Comparison of ENCODE assay signal across 1 cellular context in the genomic region with DNA sequence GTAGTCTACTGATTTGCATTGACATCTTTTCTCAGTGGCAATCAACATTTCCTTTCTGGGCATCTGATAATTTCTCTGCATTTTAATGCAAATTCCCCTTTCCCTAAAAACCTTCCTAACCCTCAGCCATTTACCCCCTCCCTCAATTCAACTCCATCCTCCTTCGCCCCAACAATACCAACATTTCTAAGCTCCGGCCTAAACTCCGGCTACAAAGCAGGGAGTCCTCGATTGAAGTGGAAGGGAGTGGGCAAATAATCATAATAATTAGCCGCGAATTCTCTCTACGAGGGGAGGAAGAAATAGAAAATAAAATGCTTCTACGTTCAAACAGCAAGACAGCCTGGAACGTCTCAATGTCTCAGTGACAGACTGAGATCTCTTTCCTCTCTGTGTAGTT.
TF ChIP-seq lines count a peak whose summit lies in the region.

No MANE protein-coding gene starts in this region.

TF ChIP-seq in H1, 55 proteins besides CTCF, POLR2A, EP300 and RAD21 (continued from another document):
- TF ChIP-seq, protein P1, sequence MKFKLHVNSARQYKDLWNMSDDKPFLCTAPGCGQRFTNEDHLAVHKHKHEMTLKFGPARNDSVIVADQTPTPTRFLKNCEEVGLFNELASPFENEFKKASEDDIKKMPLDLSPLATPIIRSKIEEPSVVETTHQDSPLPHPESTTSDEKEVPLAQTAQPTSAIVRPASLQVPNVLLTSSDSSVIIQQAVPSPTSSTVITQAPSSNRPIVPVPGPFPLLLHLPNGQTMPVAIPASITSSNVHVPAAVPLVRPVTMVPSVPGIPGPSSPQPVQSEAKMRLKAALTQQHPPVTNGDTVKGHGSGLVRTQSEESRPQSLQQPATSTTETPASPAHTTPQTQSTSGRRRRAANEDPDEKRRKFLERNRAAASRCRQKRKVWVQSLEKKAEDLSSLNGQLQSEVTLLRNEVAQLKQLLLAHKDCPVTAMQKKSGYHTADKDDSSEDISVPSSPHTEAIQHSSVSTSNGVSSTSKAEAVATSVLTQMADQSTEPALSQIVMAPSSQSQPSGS (IDR thresholded peaks at IDR 0.05; ENCODE audit: low read length): peak; percentile 16; the same call in 1 of the 2 replicates
- TF ChIP-seq RNF2 (IDR thresholded peaks at IDR 0.05; ENCODE audit: borderline replicate concordance, low read depth, low read length, missing control alignments, poor library complexity, severe bottlenecking) (no peak), TAF7 (optimal IDR thresholded peaks at IDR 0.05; ENCODE audit: borderline replicate concordance, low read depth, low read length) (no peak), HDAC2 (IDR thresholded peaks at IDR 0.05; ENCODE audit: borderline replicate concordance in 1 of 2, low read depth in 2 of 2, low read length in 2 of 2) (0 out of 4 replicates have a peak, but pooled peaks of 1 of the 2 experiments have one; percentile 21)
TF ChIP-seq in H1: peak in this region for 3.
